ENCODE assay signal across 8 cellular contexts in genomic region chr2:110116033-110116710, GRCh38. TPM values are rescaled to one million over a fixed set of nuclear protein-coding genes. Genes with fewer than 3 reads are reported as not detected.
DNase-seq lines count a peak whose midpoint lies in the region; ATAC-seq and TF ChIP-seq lines count a peak whose summit lies in the region.

No MANE protein-coding gene starts in this region.

- BruUV-seq in Panc1 (replicated peaks; lab: Mats Ljungman, UMichigan) = no TSS peak

- peaks cover 25% of the 10 kb centered on the region for H3K4me1 ChIP-seq in Panc1 (ENCODE audit: control insufficient read depth, insufficient read depth, low read length)

- CTCF ChIA-PET in Panc1 (lab: Charles Lee) = interaction anchor here (0.5 to 1.2 kb wide), 4 partner anchors 9 to 41 kb away, joined by 3 to 7 read pairs (median 5); no protein-coding TSS in a partner anchor

- ATAC-seq in Panc1 = peak; percentile 80
- peak; percentile 78 for ATAC-seq in Right ventricle myocardium superior (ENCODE audit: poor library complexity)
- no peak for ATAC-seq in stimulated activated naive CD8-positive, alpha-beta T cell treated with anti-CD3 and anti-CD28 coated beads, Interleukin-15, Interleukin-2, amounts not matched to agents 100 U/mL and 50 U/mL, for 24 hours

- H3K27me3 ChIP-seq in Panc1 (ENCODE audit: control insufficient read depth, insufficient read depth, low read length) = no peaks in the 10 kb centered on the region

- H3K4me3 ChIP-seq in Panc1 (ENCODE audit: low read depth in 2 of 2, low read length in 2 of 2) = peak overlapping the region; percentile 72 to 86

- intact Hi-C loops in Panc1 (cut with micrococcal nuclease; ENCODE audit: unreplicated experiment) = no loop called here
- intact Hi-C loops in Right ventricle myocardium superior (cut with DNase I) = no loop called here

- peak; percentile 46 for DNase-seq in GM04503 (ENCODE audit: low read depth)
- no peak for DNase-seq in Panc1 (ENCODE audit: low read depth, low spot score)
- peak; percentile 62 for DNase-seq in Right ventricle myocardium superior
- peak; percentile 48 for DNase-seq in pulmonary artery endothelial cell (ENCODE audit: low read depth, low spot score)
- DNase-seq in GM19240 (ENCODE audit: insufficient read length, low spot score) = no peak
- DNase-seq in caudate nucleus (lab: John Stamatoyannopoulos, UW) = no peak
- no peak for DNase-seq in stimulated activated naive CD8-positive, alpha-beta T cell treated with anti-CD3 and anti-CD28 coated beads, Interleukin-15, Interleukin-2, amounts not matched to agents 100 U/mL and 50 U/mL, for 24 hours
- DNase-seq in stimulated activated CD4-positive, alpha-beta T cell treated with anti-CD3 and anti-CD28 coated beads, Interleukin-1b, Interleukin-23, amount 100 ng/mL, for 48 hours = no peak

- POLR2A ChIA-PET in Panc1 (lab: Charles Lee) = no interaction called here

- in situ Hi-C loops in Panc1 (cut with HindIII; ENCODE audit: low pct_unique_long_range_greater_than_20kb, low sequenced_read_pairs) = no loop called here

- H3K9me3 ChIP-seq in Panc1 (ENCODE audit: control insufficient read depth, insufficient read depth, low read depth, low read length) = no peaks in the 10 kb centered on the region; the same call in 1 of the 2 replicates

- H3K27ac ChIP-seq in Panc1 (ENCODE audit: low read length) (peak overlapping the region; percentile 99), caudate nucleus (ENCODE audit: low read depth, low read length) (no peak overlapping the region)

- H3K36me3 ChIP-seq in Panc1 (ENCODE audit: control insufficient read depth, insufficient read depth, low read length) = no peaks in the 10 kb centered on the region; the same call in 1 of the 2 replicates

- peak; percentile 91 for TF ChIP-seq CTCF in Panc1 (IDR thresholded peaks at IDR 0.05)

RNA-seq across cellular contexts. Expression of gene MALL, which starts 0.6 kb away (rescaled TPM):
- total RNA-seq in Panc1 (2021; ENCODE audit: unreplicated experiment) = 159 TPM
- polyA plus RNA-seq in Panc1 (2012; ENCODE audit: insufficient read length) = 224 TPM
- total RNA-seq in Right ventricle myocardium superior = 9.9 TPM
- total RNA-seq in pulmonary artery endothelial cell = 71.4 and 72.2 TPM in 2 replicates

Comparison
In these comparisons a context has a peak if more than half of its experiments do, and no peak if none do; other contexts are left out.
1. DNase-seq: peak in GM04503 (single experiment), Right ventricle myocardium superior (single experiment) and pulmonary artery endothelial cell (single experiment); none in Panc1 (single experiment), GM19240 (single experiment), caudate nucleus (0 of 61), stimulated activated naive CD8-positive, alpha-beta T cell treated with anti-CD3 and anti-CD28 coated beads, Interleukin-15, Interleukin-2, amounts not matched to agents 100 U/mL and 50 U/mL, for 24 hours (single experiment) and stimulated activated CD4-positive, alpha-beta T cell treated with anti-CD3 and anti-CD28 coated beads, Interleukin-1b, Interleukin-23, amount 100 ng/mL, for 48 hours (single experiment).